13 cellular contexts compared by ENCODE assay signal in the genomic region with DNA sequence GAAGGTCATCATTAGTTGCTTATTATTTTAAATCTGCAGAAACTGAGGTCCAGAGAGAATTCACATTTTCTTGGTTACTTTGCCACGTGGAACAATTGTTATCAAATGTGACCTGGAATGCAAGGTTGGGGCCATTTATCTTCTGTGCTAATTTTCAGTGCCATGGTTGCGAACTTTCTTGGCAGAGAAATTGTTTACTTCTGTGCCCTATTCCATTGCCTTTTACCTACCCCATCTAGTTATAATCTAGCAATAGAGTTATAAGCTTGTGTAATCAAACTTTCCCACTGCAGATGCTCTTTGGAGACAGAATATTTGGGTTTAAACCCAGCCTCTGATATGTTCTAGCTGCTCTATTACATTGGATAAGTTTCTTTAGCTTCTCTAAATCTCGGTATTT.
DNase-seq lines count a peak whose midpoint lies in the region; FAIRE-seq and TF ChIP-seq lines count a peak whose summit lies in the region.
"Had no signal": no experiment of that assay in that cellular context is flagged by ENCODE, and none has a peak within 500 bp of the region (broad histone marks: within the 10 kb centered on the region; RNA-seq: fewer than 3 reads in every experiment).

No MANE protein-coding gene starts in this region.

- no peak for DNase-seq in H54 (ENCODE audit: insufficient read length, low spot score)
- DNase-seq in immature natural killer cell, result no peak
- DNase-seq in small intestine, result peak; percentile 30
- DNase-seq in DMS153 treated with DMSO at 0.1 percent for 48 hours (lab: John Stamatoyannopoulos, UW; ENCODE audit: unreplicated experiment), result no peak
- no peak for DNase-seq in cerebellar nuclear complex (lab: John Stamatoyannopoulos, UW)
- DNase-seq in COR-L47 (lab: John Stamatoyannopoulos, UW), result no peak
- DNase-seq in lower leg skin (ENCODE audit: low spot score in 2 of 2), result no peak
- DNase-seq: activated CD8-positive, alpha-beta memory T cell treated with anti-CD3 and anti-CD28 coated beads for 24 hours; PC-9; stimulated activated CD4-positive, alpha-beta T cell treated with anti-CD3 and anti-CD28 coated beads, Interleukin-4, amount 100 ng/mL, for 1 hour; T-helper 9 cell had no signal

- FAIRE-seq in H54 (lab: Jason Lieb, UNC) (peak; percentile 33), small intestine (lab: Jason Lieb, UNC) (no peak)

- no peak for TF ChIP-seq CTCF in lower leg skin (IDR thresholded peaks at IDR 0.05)

- H3K36me3 ChIP-seq in small intestine (ENCODE audit: control insufficient read depth in 2 of 2, insufficient read depth in 2 of 2, low read length in 2 of 2), result no peaks in the 10 kb centered on the region

- no peaks in the 10 kb centered on the region for H3K27me3 Mint-ChIP-seq in activated naive CD8-positive, alpha-beta T cell
- H3K27me3 Mint-ChIP-seq in immature natural killer cell (ENCODE audit: low read depth in 3 of 3), result no peaks in the 10 kb centered on the region

- peak overlapping the region; percentile 75 for H3K27ac Mint-ChIP-seq in activated naive CD8-positive, alpha-beta T cell
- H3K27ac Mint-ChIP-seq in immature natural killer cell, result peak overlapping the region in 3 of 6 donors; percentile 68 to 85 (median 68)

- H3K9me3 ChIP-seq in small intestine (ENCODE audit: control insufficient read depth, low read depth), result no peaks in the 10 kb centered on the region

- H3K4me3 Mint-ChIP-seq in activated naive CD8-positive, alpha-beta T cell, result peak overlapping the region; percentile 64
- peak overlapping the region in 3 of 5 donors; percentile 50 to 84 (median 76) for H3K4me3 Mint-ChIP-seq in immature natural killer cell

- H3K4me1 ChIP-seq in small intestine (ENCODE audit: control insufficient read depth in 2 of 2, insufficient read depth in 1 of 2, low read depth in 1 of 2, low read length in 1 of 2), result peaks cover 8 to 14% of the 10 kb centered on the region in 2 donors

- H3K4me3 ChIP-seq in small intestine (ENCODE audit: low read depth in 1 of 2, low read length in 2 of 2), result peak overlapping the region in 1 of 2 donors; percentile 15
- H3K4me3 ChIP-seq in lower leg skin (ENCODE audit: low read depth, poor library complexity, severe bottlenecking), result no peak overlapping the region
- H3K4me3 ChIP-seq: lung, PC-9 had no signal

- H3K27ac ChIP-seq in small intestine (ENCODE audit: low read depth in 1 of 2, low read length in 1 of 2), result peak overlapping the region in 1 of 2 donors; percentile 73
- H3K27ac ChIP-seq: PC-9 had no signal

- TF ChIP-seq POLR2A in H54 (IDR thresholded peaks at IDR 0.05; ENCODE audit: low read depth, low read length) (no peak), lower leg skin (IDR thresholded peaks at IDR 0.05) (no peak)

- H3K9me3 Mint-ChIP-seq in activated naive CD8-positive, alpha-beta T cell (ENCODE audit: low read depth), result no peaks in the 10 kb centered on the region
- H3K9me3 Mint-ChIP-seq in immature natural killer cell, result no peaks in the 10 kb centered on the region

- H3K27me3 ChIP-seq in small intestine (ENCODE audit: control insufficient read depth in 2 of 2, insufficient read depth in 2 of 2, low read length in 2 of 2), result no peaks in the 10 kb centered on the region

- 4 to 38% (median 34%) methylated on average over 3 of the region's 3 CpGs for WGBS in small intestine, 3 donors
- 63 to 68% methylated on average over 3 of the region's 3 CpGs for WGBS in lower leg skin, 2 donors

- peaks cover 37% of the 10 kb centered on the region for H3K4me1 Mint-ChIP-seq in activated naive CD8-positive, alpha-beta T cell (ENCODE audit: low read depth)
- peaks cover 48 to 56% of the 10 kb centered on the region in 2 donors for H3K4me1 Mint-ChIP-seq in immature natural killer cell

- H3K36me3 Mint-ChIP-seq in activated naive CD8-positive, alpha-beta T cell, result peaks cover 7% of the 10 kb centered on the region
- H3K36me3 Mint-ChIP-seq in immature natural killer cell, result no peaks in the 10 kb centered on the region

- intact Hi-C loops in lower leg skin (cut with DNase I; ENCODE audit: low total_unique reads), result no loop called here
